In the genomic region with DNA sequence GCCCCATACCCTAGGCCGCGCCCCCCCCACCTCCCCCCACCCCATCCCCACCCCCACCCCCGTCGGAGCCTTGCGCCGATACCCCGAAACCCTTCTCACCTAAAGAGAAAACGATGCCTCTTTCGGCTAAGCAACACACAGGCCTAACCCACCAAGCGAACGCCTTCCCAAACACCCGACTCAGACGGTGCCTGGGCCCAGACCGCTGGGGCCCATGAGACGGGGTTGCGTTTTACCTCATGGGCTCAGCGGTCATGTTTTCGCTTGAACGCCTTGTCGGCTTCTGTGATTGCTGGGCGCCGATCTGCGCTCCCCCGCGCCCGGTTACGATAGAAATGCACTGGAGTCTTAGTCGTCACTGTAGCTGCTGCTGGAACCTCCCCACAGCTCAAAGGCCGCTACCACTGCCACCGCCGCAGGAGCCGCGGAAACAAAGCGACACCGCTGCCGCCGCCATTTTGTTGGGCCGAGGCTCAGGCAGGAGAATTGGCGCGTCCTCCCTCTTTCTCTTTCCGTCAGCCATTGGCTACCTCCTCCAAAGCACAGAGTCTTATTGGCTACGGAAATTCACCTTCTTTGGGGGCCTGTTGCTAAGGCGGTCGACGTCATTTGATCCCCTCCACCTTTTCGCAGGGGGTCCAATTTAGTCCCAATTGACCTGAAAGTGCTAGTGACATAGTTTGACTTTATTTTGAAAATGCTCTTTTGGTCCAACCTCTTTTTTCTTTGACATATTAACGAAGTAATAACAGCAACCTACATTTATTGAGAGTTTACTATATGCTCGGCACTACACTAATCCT, we compare ENCODE assay signal across 8 cellular contexts. TPM values are rescaled to one million over a fixed set of nuclear protein-coding genes. Genes with fewer than 3 reads are reported as not detected.
DNase-seq lines count a peak whose midpoint lies in the region; TF ChIP-seq lines count a peak whose summit lies in the region.

A gene with protein sequence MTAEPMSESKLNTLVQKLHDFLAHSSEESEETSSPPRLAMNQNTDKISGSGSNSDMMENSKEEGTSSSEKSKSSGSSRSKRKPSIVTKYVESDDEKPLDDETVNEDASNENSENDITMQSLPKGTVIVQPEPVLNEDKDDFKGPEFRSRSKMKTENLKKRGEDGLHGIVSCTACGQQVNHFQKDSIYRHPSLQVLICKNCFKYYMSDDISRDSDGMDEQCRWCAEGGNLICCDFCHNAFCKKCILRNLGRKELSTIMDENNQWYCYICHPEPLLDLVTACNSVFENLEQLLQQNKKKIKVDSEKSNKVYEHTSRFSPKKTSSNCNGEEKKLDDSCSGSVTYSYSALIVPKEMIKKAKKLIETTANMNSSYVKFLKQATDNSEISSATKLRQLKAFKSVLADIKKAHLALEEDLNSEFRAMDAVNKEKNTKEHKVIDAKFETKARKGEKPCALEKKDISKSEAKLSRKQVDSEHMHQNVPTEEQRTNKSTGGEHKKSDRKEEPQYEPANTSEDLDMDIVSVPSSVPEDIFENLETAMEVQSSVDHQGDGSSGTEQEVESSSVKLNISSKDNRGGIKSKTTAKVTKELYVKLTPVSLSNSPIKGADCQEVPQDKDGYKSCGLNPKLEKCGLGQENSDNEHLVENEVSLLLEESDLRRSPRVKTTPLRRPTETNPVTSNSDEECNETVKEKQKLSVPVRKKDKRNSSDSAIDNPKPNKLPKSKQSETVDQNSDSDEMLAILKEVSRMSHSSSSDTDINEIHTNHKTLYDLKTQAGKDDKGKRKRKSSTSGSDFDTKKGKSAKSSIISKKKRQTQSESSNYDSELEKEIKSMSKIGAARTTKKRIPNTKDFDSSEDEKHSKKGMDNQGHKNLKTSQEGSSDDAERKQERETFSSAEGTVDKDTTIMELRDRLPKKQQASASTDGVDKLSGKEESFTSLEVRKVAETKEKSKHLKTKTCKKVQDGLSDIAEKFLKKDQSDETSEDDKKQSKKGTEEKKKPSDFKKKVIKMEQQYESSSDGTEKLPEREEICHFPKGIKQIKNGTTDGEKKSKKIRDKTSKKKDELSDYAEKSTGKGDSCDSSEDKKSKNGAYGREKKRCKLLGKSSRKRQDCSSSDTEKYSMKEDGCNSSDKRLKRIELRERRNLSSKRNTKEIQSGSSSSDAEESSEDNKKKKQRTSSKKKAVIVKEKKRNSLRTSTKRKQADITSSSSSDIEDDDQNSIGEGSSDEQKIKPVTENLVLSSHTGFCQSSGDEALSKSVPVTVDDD (N-terminal part only) (minus strand): TSS at position 471 of the 803 bp plus-strand sequence. CDS start 215 bp downstream, at position 256.

- TF ChIP-seq CTCF in MM.1S (IDR thresholded peaks at IDR 0.05; ENCODE audit: low read length) = no peak

- no peaks in the 10 kb centered on the region for H3F3A ChIP-seq in MM.1S (ENCODE audit: insufficient read depth, low read length)

- H3K27ac ChIP-seq in MM.1S (ENCODE audit: low read length) = peak within 1 kb of the TSS; percentile 92

- H3K9ac ChIP-seq in MM.1S (ENCODE audit: low read length) = peak within 1 kb of the TSS; percentile 96

- H3K4me3 ChIP-seq in H7 (ENCODE audit: insufficient read depth, low read depth, low read length) (peak within 1 kb of the TSS; percentile 66), MM.1S (ENCODE audit: low read length) (peak within 1 kb of the TSS; percentile 82)

- in situ Hi-C loops in SK-MEL-5 (cut with HindIII; ENCODE audit: low pct_unique_long_range_greater_than_20kb, low sequenced_read_pairs) = no loop called here

- DNase-seq in ELF-1 (ENCODE audit: low read depth, low spot score) (peak; percentile 93), H7 (peak; percentile 80), MM.1S (peak; percentile 83), SK-MEL-5 (ENCODE audit: low read depth, low spot score) (peak; percentile 85), germinal center (ENCODE audit: low spot score) (peak; percentile 86), non-pigmented ciliary epithelial cell (ENCODE audit: low read depth) (peak; percentile 35), superior temporal gyrus (ENCODE audit: extremely low spot score) (peak; percentile 80)
- peak; percentile 80 for DNase-seq in activated naive CD4-positive, alpha-beta T cell treated with anti-CD3 and anti-CD28 coated beads for 36 hours

- H3K36me3 Mint-ChIP-seq in activated naive CD4-positive, alpha-beta T cell treated with anti-CD3 and anti-CD28 coated beads for 36 hours (ENCODE audit: low read depth) = peaks cover 2% of the 10 kb centered on the region

- H4K20me1 ChIP-seq in MM.1S (ENCODE audit: insufficient read depth, low read length) = no peaks in the 10 kb centered on the region

- H3K4me2 ChIP-seq in MM.1S (ENCODE audit: low read depth, low read length) = peak within 1 kb of the TSS; percentile 82

- no peaks in the 10 kb centered on the region for H3K27me3 Mint-ChIP-seq in activated naive CD4-positive, alpha-beta T cell treated with anti-CD3 and anti-CD28 coated beads for 36 hours (ENCODE audit: low read depth)

- CTCF ChIA-PET in activated naive CD4-positive, alpha-beta T cell treated with anti-CD3 and anti-CD28 coated beads for 36 hours (lab: Charles Lee) = no interaction called here

- H3K27ac Mint-ChIP-seq in activated naive CD4-positive, alpha-beta T cell treated with anti-CD3 and anti-CD28 coated beads for 36 hours = peak within 1 kb of the TSS; percentile 100

- H3K9me3 Mint-ChIP-seq in activated naive CD4-positive, alpha-beta T cell treated with anti-CD3 and anti-CD28 coated beads for 36 hours = no peaks in the 10 kb centered on the region

- H3K27me3 ChIP-seq in H7 (ENCODE audit: control insufficient read depth, insufficient read depth, low read length) = no peaks in the 10 kb centered on the region
- H3K27me3 ChIP-seq in MM.1S (replicated peaks; ENCODE audit: insufficient read depth, low read length) = no peaks in the 10 kb centered on the region

- 0 out of 2 replicates have a peak, but pooled peaks cover 7% of the 10 kb centered on the region for H3K4me1 ChIP-seq in MM.1S (ENCODE audit: low read length)

- H3K36me3 ChIP-seq in H7 (replicated peaks; ENCODE audit: control insufficient read depth, insufficient read depth, low read length) = no peaks in the 10 kb centered on the region
- H3K36me3 ChIP-seq in MM.1S (replicated peaks; ENCODE audit: insufficient read depth, low read length) = no peaks in the 10 kb centered on the region

- no peaks in the 10 kb centered on the region for H3K9me3 ChIP-seq in MM.1S (replicated peaks; ENCODE audit: insufficient read depth, low read length)

- intact Hi-C loops in activated naive CD4-positive, alpha-beta T cell treated with anti-CD3 and anti-CD28 coated beads for 36 hours (cut with micrococcal nuclease) = loop anchor here (1.0 to 10.0 kb wide), 7 partner anchors 109 to 1611 kb away; a partner anchor contains a TSS

- H3K79me2 ChIP-seq in MM.1S (ENCODE audit: low read length) = peaks cover 56% of the 10 kb centered on the region

- H2AFZ ChIP-seq in MM.1S (ENCODE audit: low read length) = peak within 1 kb of the TSS; percentile 50

- peak within 1 kb of the TSS; percentile 99 for H3K4me3 Mint-ChIP-seq in activated naive CD4-positive, alpha-beta T cell treated with anti-CD3 and anti-CD28 coated beads for 36 hours

- peaks cover 17% of the 10 kb centered on the region for H3K4me1 Mint-ChIP-seq in activated naive CD4-positive, alpha-beta T cell treated with anti-CD3 and anti-CD28 coated beads for 36 hours (ENCODE audit: low read depth)

- no peaks in the 10 kb centered on the region for H3K9me2 ChIP-seq in MM.1S (replicated peaks; ENCODE audit: insufficient read depth, low read length)

RNA-seq across cellular contexts. Expression of the gene that starts here (rescaled TPM):
- total RNA-seq in H7 (2014; rRNA removed; shearing (Covaris generic)) = 24.5 and 33.8 TPM in 2 replicates
- total RNA-seq in SK-MEL-5 (2014; rRNA removed; shearing (Covaris generic)) = 33.3 and 33.8 TPM in 2 replicates
- 15.9 and 24.4 TPM in 2 replicates for polyA plus RNA-seq in SK-MEL-5 (2015; cell fraction: cytosol; rRNA removed)
- polyA plus RNA-seq in SK-MEL-5 (2015; cell fraction: nucleus; rRNA removed) = 33.3 and 43.7 TPM in 2 replicates
- total RNA-seq in activated naive CD4-positive, alpha-beta T cell treated with anti-CD3 and anti-CD28 coated beads for 36 hours = 10 to 100 TPM; 49.2 to 49.9 TPM

Comparison
In these comparisons a context has a peak if more than half of its experiments do, and no peak if none do; other contexts are left out.
1. Peak in every context shown above with its lines: DNase-seq, H3K4me3 ChIP-seq and H3K27ac ChIP-seq.
2. DNase-seq: peak in every context shown above with its lines; median percentile 93 in ELF-1; 86 in germinal center; 85 in SK-MEL-5; 83 in MM.1S; 80 in H7; 80 in activated naive CD4-positive, alpha-beta T cell treated with anti-CD3 and anti-CD28 coated beads for 36 hours; 80 in superior temporal gyrus; 35 in non-pigmented ciliary epithelial cell.